In the genomic region with DNA sequence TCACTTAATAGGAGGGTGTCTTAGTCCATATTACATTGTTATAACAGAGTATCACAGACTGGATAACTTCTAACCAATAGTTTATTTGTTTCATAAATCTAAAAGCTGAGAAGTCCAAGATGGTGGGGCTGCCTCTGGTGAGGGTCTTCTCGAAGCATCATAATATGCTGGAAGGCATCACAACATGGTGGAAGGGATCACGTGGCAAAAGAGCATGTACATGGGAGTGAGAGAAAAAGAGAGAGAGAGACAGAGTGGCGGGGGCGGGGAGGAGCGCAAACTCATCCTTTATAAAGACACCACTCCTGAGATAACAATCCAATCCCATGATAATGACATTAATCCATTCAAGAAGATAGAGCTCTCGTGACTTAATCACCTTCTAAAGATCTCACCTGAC, we compare ENCODE assay signal across 37 cellular contexts. TPM values are rescaled to one million over a fixed set of nuclear protein-coding genes. Genes with fewer than 3 reads are reported as not detected.
"Had no signal": no experiment of that assay in that cellular context is flagged by ENCODE, and none has a peak within 500 bp of the region (broad histone marks: within the 10 kb centered on the region; RNA-seq: fewer than 3 reads in every experiment).

No MANE protein-coding gene starts in this region.

- H3K4me1 Mint-ChIP-seq: mesothelial cell of epicardium; naive B cell; neural progenitor cell; stimulated activated effector memory CD8-positive, alpha-beta T cell treated with anti-CD3 and anti-CD28 coated beads, Interleukin-12 subunit alpha, Interleukin-12 subunit beta, amount 100 ng/mL, for 72 hours had no signal

- H3K27ac Mint-ChIP-seq: mesothelial cell of epicardium; naive B cell; natural killer cell treated with Interleukin-12 subunit alpha and Interleukin-12 subunit beta and Interleukin-15 and Interleukin-18, amount 100 ng/mL, for 72 hours; neural progenitor cell; stimulated activated effector memory CD8-positive, alpha-beta T cell treated with anti-CD3 and anti-CD28 coated beads, Interleukin-12 subunit alpha, Interleukin-12 subunit beta, amount 100 ng/mL, for 72 hours had no signal

- H3K27me3 Mint-ChIP-seq: natural killer cell treated with Interleukin-12 subunit alpha and Interleukin-12 subunit beta and Interleukin-15 and Interleukin-18, amount 100 ng/mL, for 72 hours had no signal

- DNase-seq: dermis blood vessel endothelial cell; effector memory CD4-positive, alpha-beta T cell; esophagus squamous epithelium; foreskin melanocyte; glutamatergic neuron; heart right ventricle; hippocampal formation; left cardiac atrium; left lung; mesenchymal stem cell; mucosa of descending colon; naive B cell; stimulated activated CD4-positive, alpha-beta T cell treated with anti-CD3 and anti-CD28 coated beads, Interleukin-12 subunit alpha, Interleukin-12 subunit beta, amount 100 ng/mL, for 4 hours; stimulated activated CD4-positive, alpha-beta T cell treated with anti-CD3 and anti-CD28 coated beads, Interleukin-1b, Interleukin-23, amount 100 ng/mL, for 48 hours; stimulated activated CD4-positive, alpha-beta T cell treated with anti-CD3 and anti-CD28 coated beads, Interleukin-4, amount 100 ng/mL, for 24 hours; stimulated activated naive CD4-positive, alpha-beta T cell treated with Interleukin-2 at 50 U/mL for 16 hours; stomach; thyroid gland; trophoblast cell had no signal

- H3K4me3 Mint-ChIP-seq: mesothelial cell of epicardium; naive B cell; natural killer cell treated with Interleukin-12 subunit alpha and Interleukin-12 subunit beta and Interleukin-15 and Interleukin-18, amount 100 ng/mL, for 72 hours; neural progenitor cell; stimulated activated effector memory CD8-positive, alpha-beta T cell treated with anti-CD3 and anti-CD28 coated beads, Interleukin-12 subunit alpha, Interleukin-12 subunit beta, amount 100 ng/mL, for 72 hours had no signal

- H3K9me3 Mint-ChIP-seq: neural progenitor cell had no signal

- ATAC-seq: heart right ventricle; left cardiac atrium; left lung; mucosa of descending colon; natural killer cell treated with Interleukin-12 subunit alpha and Interleukin-12 subunit beta and Interleukin-15 and Interleukin-18, amount 100 ng/mL, for 72 hours; sciatic nerve; stimulated activated effector memory CD8-positive, alpha-beta T cell treated with anti-CD3 and anti-CD28 coated beads, Interleukin-12 subunit alpha, Interleukin-12 subunit beta, amount 100 ng/mL, for 72 hours had no signal

- H3K36me3 Mint-ChIP-seq: mesothelial cell of epicardium; naive B cell; neural progenitor cell; stimulated activated effector memory CD8-positive, alpha-beta T cell treated with anti-CD3 and anti-CD28 coated beads, Interleukin-12 subunit alpha, Interleukin-12 subunit beta, amount 100 ng/mL, for 72 hours had no signal

RNA-seq across cellular contexts. Expression of a gene that starts 31.5 kb away (rescaled TPM):
- total RNA-seq: dermis blood vessel endothelial cell; endothelial cell of umbilical vein; epithelial cell of proximal tubule; esophagus squamous epithelium; heart right ventricle; kidney epithelial cell; left cardiac atrium; left lung; lower leg skin; lung microvascular endothelial cell; mesothelial cell of epicardium; mucosa of descending colon; natural killer cell treated with Interleukin-12 subunit alpha and Interleukin-12 subunit beta and Interleukin-15 and Interleukin-18, amount 100 ng/mL, for 72 hours; osteocyte; prostate gland; right atrium auricular region; sciatic nerve; smooth muscle cell; stomach; subcutaneous adipose tissue; temporal lobe; thyroid gland; ureter; vagina had no signal

RNA-seq across cellular contexts. Expression of a gene that starts 58.2 kb away (rescaled TPM):
- total RNA-seq: dermis blood vessel endothelial cell; endothelial cell of umbilical vein; epithelial cell of proximal tubule; esophagus squamous epithelium; heart right ventricle; kidney epithelial cell; left cardiac atrium; left lung; lower leg skin; lung microvascular endothelial cell; mesothelial cell of epicardium; mucosa of descending colon; natural killer cell treated with Interleukin-12 subunit alpha and Interleukin-12 subunit beta and Interleukin-15 and Interleukin-18, amount 100 ng/mL, for 72 hours; osteocyte; prostate gland; right atrium auricular region; sciatic nerve; smooth muscle cell; subcutaneous adipose tissue; temporal lobe; thyroid gland; ureter; vagina had no signal
